Comparison of ENCODE assay signal across 26 cellular contexts in the genomic region with DNA sequence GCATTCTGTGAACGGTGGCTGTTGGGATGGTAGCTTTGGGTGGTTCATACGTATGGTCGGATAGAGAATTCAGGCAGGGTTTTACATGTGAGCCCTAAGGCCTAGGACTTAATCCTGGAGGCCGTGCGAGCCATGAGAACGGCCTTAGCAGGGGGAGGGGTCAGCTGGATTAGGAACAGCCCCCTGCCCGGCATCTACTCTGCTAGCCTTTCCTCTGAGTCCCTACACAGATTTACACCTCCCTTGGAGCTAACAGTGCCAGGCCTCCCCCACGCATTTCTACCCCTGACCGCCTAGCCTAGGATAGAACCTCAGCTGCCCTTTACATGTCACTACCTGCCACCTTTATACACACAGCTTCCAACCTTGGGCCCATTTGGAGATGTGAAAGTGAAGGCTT.
"Had no signal": no experiment of that assay in that cellular context is flagged by ENCODE, and none has a peak within 500 bp of the region (broad histone marks: within the 10 kb centered on the region; RNA-seq: fewer than 3 reads in every experiment).

No MANE protein-coding gene starts in this region.

- H3K9me3 ChIP-seq: left ventricle myocardium inferior, neutrophil, ovary, right atrium auricular region, right lobe of liver, tibial nerve, uterus had no signal

- H2AFZ ChIP-seq: hepatocyte had no signal

- H3K79me2 ChIP-seq: hepatocyte had no signal

- H3K9me3 Mint-ChIP-seq: mesothelial cell of epicardium; natural killer cell treated with Interleukin-12 subunit alpha and Interleukin-12 subunit beta and Interleukin-15 and Interleukin-18, amount 100 ng/mL, for 72 hours; stimulated activated memory B cell treated with anti-CD40 and anti-IgM and Interleukin-4, amounts not matched to agents 10 μg/mL and 1 μg/mL and 100 μg/mL, for 72 hours; stimulated activated naive CD8-positive, alpha-beta T cell treated with anti-CD3 and anti-CD28 coated beads, Interleukin-15, amount 100 ng/mL, for 72 hours; type B pancreatic cell had no signal

- H3K4me2 ChIP-seq: hepatocyte, smooth muscle cell had no signal

- H3K4me3 ChIP-seq: hepatocyte, left ventricle myocardium inferior, lung, ovary, right atrium auricular region, right lobe of liver, smooth muscle cell, tibial nerve, uterus had no signal

- H3K36me3 ChIP-seq: left ventricle myocardium inferior, neutrophil, ovary, right atrium auricular region, right lobe of liver, uterus had no signal

- H3K4me1 ChIP-seq: left ventricle myocardium inferior, right atrium auricular region, right lobe of liver, tibial nerve, uterus had no signal

- H3K27me3 Mint-ChIP-seq: naive B cell; natural killer cell treated with Interleukin-12 subunit alpha and Interleukin-12 subunit beta and Interleukin-15 and Interleukin-18, amount 100 ng/mL, for 72 hours; progenitor cell of endocrine pancreas; stimulated activated memory B cell treated with anti-CD40 and anti-IgM and Interleukin-4, amounts not matched to agents 10 μg/mL and 1 μg/mL and 100 μg/mL, for 72 hours; stimulated activated naive CD8-positive, alpha-beta T cell treated with anti-CD3 and anti-CD28 coated beads, Interleukin-15, amount 100 ng/mL, for 72 hours; type B pancreatic cell had no signal

- DNase-seq: islet precursor cell; left ventricle myocardium inferior; mesendoderm; naive B cell; occipital lobe; ovary; right lobe of liver; stimulated activated CD4-positive, alpha-beta T cell treated with anti-CD3 and anti-CD28 coated beads, Interleukin-1b, Interleukin-23, amount 100 ng/mL, for 48 hours; stimulated activated CD4-positive, alpha-beta T cell treated with anti-CD3 and anti-CD28 coated beads, Interleukin-2, amount 100 ng/mL, for 48 hours; stimulated activated CD4-positive, alpha-beta T cell treated with anti-CD3 and anti-CD28 coated beads, Interleukin-4, amount 100 ng/mL, for 4 hours; stimulated activated CD8-positive, alpha-beta memory T cell treated with anti-CD3 and anti-CD28 coated beads, Interleukin-4, amount 100 ng/mL, for 48 hours; stimulated activated naive CD4-positive, alpha-beta T cell treated with Interleukin-2 at 50 U/mL for 16 hours; stimulated activated naive CD8-positive, alpha-beta T cell treated with anti-CD3 and anti-CD28 coated beads, Interleukin-15, amount 100 ng/mL, for 72 hours; substantia nigra; uterus had no signal

- H3K27me3 ChIP-seq: hepatocyte, neutrophil, ovary, right atrium auricular region, right lobe of liver, tibial nerve, uterus had no signal

- H3K27ac ChIP-seq: hepatocyte, left ventricle myocardium inferior, neutrophil, ovary, right atrium auricular region, right lobe of liver, tibial nerve, uterus had no signal

- H3K36me3 Mint-ChIP-seq: naive B cell; natural killer cell treated with Interleukin-12 subunit alpha and Interleukin-12 subunit beta and Interleukin-15 and Interleukin-18, amount 100 ng/mL, for 72 hours; type B pancreatic cell had no signal

- ATAC-seq: natural killer cell treated with Interleukin-12 subunit alpha and Interleukin-12 subunit beta and Interleukin-15 and Interleukin-18, amount 100 ng/mL, for 72 hours; right lobe of liver had no signal

- H3K4me3 Mint-ChIP-seq: mesothelial cell of epicardium; naive B cell; natural killer cell treated with Interleukin-12 subunit alpha and Interleukin-12 subunit beta and Interleukin-15 and Interleukin-18, amount 100 ng/mL, for 72 hours; stimulated activated memory B cell treated with anti-CD40 and anti-IgM and Interleukin-4, amounts not matched to agents 10 μg/mL and 1 μg/mL and 100 μg/mL, for 72 hours; stimulated activated naive CD8-positive, alpha-beta T cell treated with anti-CD3 and anti-CD28 coated beads, Interleukin-15, amount 100 ng/mL, for 72 hours; type B pancreatic cell had no signal

- H3K4me1 Mint-ChIP-seq: mesothelial cell of epicardium; stimulated activated memory B cell treated with anti-CD40 and anti-IgM and Interleukin-4, amounts not matched to agents 10 μg/mL and 1 μg/mL and 100 μg/mL, for 72 hours; stimulated activated naive CD8-positive, alpha-beta T cell treated with anti-CD3 and anti-CD28 coated beads, Interleukin-15, amount 100 ng/mL, for 72 hours had no signal

- H3K27ac Mint-ChIP-seq: mesothelial cell of epicardium; natural killer cell treated with Interleukin-12 subunit alpha and Interleukin-12 subunit beta and Interleukin-15 and Interleukin-18, amount 100 ng/mL, for 72 hours; progenitor cell of endocrine pancreas; stimulated activated memory B cell treated with anti-CD40 and anti-IgM and Interleukin-4, amounts not matched to agents 10 μg/mL and 1 μg/mL and 100 μg/mL, for 72 hours; stimulated activated naive CD8-positive, alpha-beta T cell treated with anti-CD3 and anti-CD28 coated beads, Interleukin-15, amount 100 ng/mL, for 72 hours; type B pancreatic cell had no signal
